In genomic region chr11:111737180-111737876, GRCh38 we compare ENCODE assay signal across 13 cellular contexts. TPM values are rescaled to one million over a fixed set of nuclear protein-coding genes. Genes with fewer than 3 reads are reported as not detected.
DNase-seq lines count a peak whose midpoint lies in the region; ATAC-seq, FAIRE-seq and TF ChIP-seq lines count a peak whose summit lies in the region.
"Had no signal": no experiment of that assay in that cellular context is flagged by ENCODE, and none has a peak within 500 bp of the region (broad histone marks: within the 10 kb centered on the region; RNA-seq: fewer than 3 reads in every experiment).

No MANE protein-coding gene starts in this region.

- H3K79me2 ChIP-seq in keratinocyte (ENCODE audit: control insufficient read depth, insufficient read depth, low read length) = no peaks in the 10 kb centered on the region

- TF ChIP-seq CTCF in keratinocyte (optimal IDR thresholded peaks at IDR 0.05 in 1 of 3, IDR thresholded peaks at IDR 0.05 in 1 of 3, conservative IDR thresholded peaks at IDR 0.05 in 1 of 3; ENCODE audit: extremely low read depth in 1 of 3, insufficient read depth in 2 of 3, low read length in 3 of 3) (no peak), prostate gland (IDR thresholded peaks at IDR 0.05) (no peak)

- dilution Hi-C loops in keratinocyte (cut with MboI; ENCODE audit: extremely low pct_ligation_motif_present, low sequenced_read_pairs) = no loop called here

- H3K9me3 ChIP-seq in keratinocyte (ENCODE audit: control insufficient read depth, low read depth, low read length) = no peaks in the 10 kb centered on the region
- no peaks in the 10 kb centered on the region for H3K9me3 ChIP-seq in prostate gland
- no peaks in the 10 kb centered on the region for H3K9me3 ChIP-seq in aorta (ENCODE audit: control insufficient read depth, low read length)
- H3K9me3 ChIP-seq in SJCRH30 (replicated peaks) = no peaks in the 10 kb centered on the region

- no peaks in the 10 kb centered on the region for H4K20me1 ChIP-seq in keratinocyte (ENCODE audit: control insufficient read depth, extremely low read depth, insufficient read depth, low read length)

- intact Hi-C loops in prostate gland (cut with DNase I) = no loop called here
- intact Hi-C loops in aorta (cut with DNase I) = loop anchor here in 1 of 2 donors (5.0 kb wide), 1 partner anchor 40 kb away; no protein-coding TSS in a partner anchor

- H3K4me3 Mint-ChIP-seq in stimulated activated naive CD8-positive, alpha-beta T cell treated with anti-CD3 and anti-CD28 coated beads, Interleukin-15, amount 100 ng/mL, for 72 hours = no peak overlapping the region
- H3K4me3 Mint-ChIP-seq: activated CD4-positive, alpha-beta memory T cell treated with anti-CD3 and anti-CD28 coated beads for 36 hours; activated naive CD8-positive, alpha-beta T cell treated with anti-CD3 and anti-CD28 coated beads, Interleukin-2, amount 10 ng/mL, durations not matched to agents 7 days and 5 days; stimulated activated naive CD8-positive, alpha-beta T cell treated with anti-CD3 and anti-CD28 coated beads, Interleukin-15, Interleukin-2, amounts not matched to agents 100 ng/mL and 50 ng/mL, for 24 hours had no signal

- H3K27ac Mint-ChIP-seq in stimulated activated naive CD8-positive, alpha-beta T cell treated with anti-CD3 and anti-CD28 coated beads, Interleukin-15, amount 100 ng/mL, for 72 hours = peak overlapping the region; percentile 15 to 69
- H3K27ac Mint-ChIP-seq: activated CD4-positive, alpha-beta memory T cell treated with anti-CD3 and anti-CD28 coated beads for 36 hours; activated naive CD8-positive, alpha-beta T cell treated with anti-CD3 and anti-CD28 coated beads, Interleukin-2, amount 10 ng/mL, durations not matched to agents 7 days and 5 days; stimulated activated naive CD8-positive, alpha-beta T cell treated with anti-CD3 and anti-CD28 coated beads, Interleukin-15, Interleukin-2, amounts not matched to agents 100 ng/mL and 50 ng/mL, for 24 hours had no signal

- TF ChIP-seq POLR2A in prostate gland (IDR thresholded peaks at IDR 0.05) = no peak

- H3K36me3 ChIP-seq in keratinocyte (ENCODE audit: control insufficient read depth in 2 of 2, extremely low read depth in 1 of 2, insufficient read depth in 2 of 2, low read length in 2 of 2) = peaks cover 7 to 10% of the 10 kb centered on the region in 2 experiments
- H3K36me3 ChIP-seq in prostate gland = no peaks in the 10 kb centered on the region
- H3K36me3 ChIP-seq in aorta (ENCODE audit: control insufficient read depth in 1 of 2, insufficient read depth in 2 of 2, low read length in 1 of 2) = peaks cover 0 to 1% of the 10 kb centered on the region in 2 donors
- no peaks in the 10 kb centered on the region for H3K36me3 ChIP-seq in SJCRH30

- no peak overlapping the region for H3K4me3 ChIP-seq in keratinocyte (ENCODE audit: control insufficient read depth in 2 of 3, extremely low read depth in 1 of 3, insufficient read depth in 2 of 3, low read depth in 1 of 3, low read length in 3 of 3)
- H3K4me3 ChIP-seq in prostate gland = no peak overlapping the region
- H3K4me3 ChIP-seq in aorta (ENCODE audit: low read length in 2 of 2) = no peak overlapping the region
- H3K4me3 ChIP-seq in SJCRH30 = no peak overlapping the region

- H3K9me1 ChIP-seq in keratinocyte (ENCODE audit: control insufficient read depth, extremely low read depth, insufficient read depth, low read length) = peaks cover 6% of the 10 kb centered on the region

- no peak overlapping the region for H2AFZ ChIP-seq in keratinocyte (ENCODE audit: control insufficient read depth, low read length)

- 81% methylated on average over 12 of the region's 12 CpGs for whole genome bisulfite sequencing in prostate gland
- WGBS in aorta, 2 donors = 57 to 58% methylated on average over 12 of the region's 12 CpGs

- H3K27me3 Mint-ChIP-seq in stimulated activated naive CD8-positive, alpha-beta T cell treated with anti-CD3 and anti-CD28 coated beads, Interleukin-15, amount 100 ng/mL, for 72 hours = no peaks in the 10 kb centered on the region
- H3K27me3 Mint-ChIP-seq: activated CD4-positive, alpha-beta memory T cell treated with anti-CD3 and anti-CD28 coated beads for 36 hours; activated naive CD8-positive, alpha-beta T cell treated with anti-CD3 and anti-CD28 coated beads, Interleukin-2, amount 10 ng/mL, durations not matched to agents 7 days and 5 days; stimulated activated naive CD8-positive, alpha-beta T cell treated with anti-CD3 and anti-CD28 coated beads, Interleukin-15, Interleukin-2, amounts not matched to agents 100 ng/mL and 50 ng/mL, for 24 hours had no signal

- no peak overlapping the region for H3K9ac ChIP-seq in keratinocyte (ENCODE audit: control insufficient read depth, extremely low read depth, insufficient read depth, low read length)

- H3K4me1 ChIP-seq in keratinocyte (ENCODE audit: control insufficient read depth, extremely low read depth, insufficient read depth, low read length) = peaks cover 41% of the 10 kb centered on the region
- peaks cover 3% of the 10 kb centered on the region for H3K4me1 ChIP-seq in prostate gland (replicated peaks)
- peaks cover 0 to 3% of the 10 kb centered on the region in 2 donors for H3K4me1 ChIP-seq in aorta (ENCODE audit: control insufficient read depth in 1 of 2, insufficient read depth in 2 of 2, low read length in 2 of 2)
- H3K4me1 ChIP-seq in SJCRH30 = peaks cover 19% of the 10 kb centered on the region

- no peak for DNase-seq in stimulated activated naive CD8-positive, alpha-beta T cell treated with anti-CD3 and anti-CD28 coated beads, Interleukin-15, amount 100 ng/mL, for 72 hours
- no peak for DNase-seq in stimulated activated naive CD8-positive, alpha-beta T cell treated with anti-CD3 and anti-CD28 coated beads, Interleukin-15, Interleukin-2, amounts not matched to agents 100 U/mL and 50 U/mL, for 24 hours
- no peak for DNase-seq in keratinocyte (ENCODE audit: low read depth, low spot score)
- no peak for DNase-seq in prostate gland (ENCODE audit: low spot score)
- no peak for DNase-seq in aorta
- DNase-seq in OCI-M1 (lab: John Stamatoyannopoulos, UW) = no peak
- DNase-seq in SJCRH30 = no peak
- DNase-seq in NCI-H2227 (lab: John Stamatoyannopoulos, UW; ENCODE audit: unreplicated experiment) = no peak
- DNase-seq: activated CD4-positive, alpha-beta memory T cell treated with anti-CD3 and anti-CD28 coated beads for 36 hours; activated naive CD8-positive, alpha-beta T cell treated with anti-CD3 and anti-CD28 coated beads, Interleukin-2, amount 10 ng/mL, durations not matched to agents 7 days and 5 days; NCI-H2171 treated with DMSO at 0.1 percent for 48 hours had no signal

- no peak overlapping the region for H3K4me2 ChIP-seq in keratinocyte (ENCODE audit: control insufficient read depth, extremely low read depth, insufficient read depth, low read depth, low read length)

- no peak for ATAC-seq in stimulated activated naive CD8-positive, alpha-beta T cell treated with anti-CD3 and anti-CD28 coated beads, Interleukin-15, amount 100 ng/mL, for 72 hours
- ATAC-seq in stimulated activated naive CD8-positive, alpha-beta T cell treated with anti-CD3 and anti-CD28 coated beads, Interleukin-15, Interleukin-2, amounts not matched to agents 100 U/mL and 50 U/mL, for 24 hours = no peak
- no peak for ATAC-seq in aorta (ENCODE audit: low FRiP score)

- no peaks in the 10 kb centered on the region for H3K9me3 Mint-ChIP-seq in stimulated activated naive CD8-positive, alpha-beta T cell treated with anti-CD3 and anti-CD28 coated beads, Interleukin-15, amount 100 ng/mL, for 72 hours
- H3K9me3 Mint-ChIP-seq: activated CD4-positive, alpha-beta memory T cell treated with anti-CD3 and anti-CD28 coated beads for 36 hours; activated naive CD8-positive, alpha-beta T cell treated with anti-CD3 and anti-CD28 coated beads, Interleukin-2, amount 10 ng/mL, durations not matched to agents 7 days and 5 days; stimulated activated naive CD8-positive, alpha-beta T cell treated with anti-CD3 and anti-CD28 coated beads, Interleukin-15, Interleukin-2, amounts not matched to agents 100 ng/mL and 50 ng/mL, for 24 hours had no signal

- H3K27ac ChIP-seq in keratinocyte (ENCODE audit: control insufficient read depth, insufficient read depth, low read length) (peak overlapping the region; percentile 100), prostate gland (peak overlapping the region; percentile 82 to 83), aorta (ENCODE audit: low read depth in 1 of 2, low read length in 2 of 2) (peak overlapping the region; percentile 16 to 83), SJCRH30 (no peak overlapping the region)

- H3K4me1 Mint-ChIP-seq in stimulated activated naive CD8-positive, alpha-beta T cell treated with anti-CD3 and anti-CD28 coated beads, Interleukin-15, amount 100 ng/mL, for 72 hours = peaks cover 16% of the 10 kb centered on the region

- no peak for FAIRE-seq in keratinocyte (lab: Jason Lieb, UNC)
- FAIRE-seq: G401.6 had no signal

- H3K27me3 ChIP-seq in keratinocyte (ENCODE audit: control insufficient read depth, extremely low read depth, insufficient read depth, low read length) (no peaks in the 10 kb centered on the region), prostate gland (replicated peaks; ENCODE audit: insufficient read depth) (no peaks in the 10 kb centered on the region), aorta (ENCODE audit: control insufficient read depth in 1 of 2, insufficient read depth in 2 of 2, low read length in 1 of 2) (no peaks in the 10 kb centered on the region), SJCRH30 (no peaks in the 10 kb centered on the region)

RNA-seq across cellular contexts. Expression of gene PPP2R1B, which starts 28.9 kb away (rescaled TPM):
- polyA plus RNA-seq in keratinocyte (22.3 to 35.1 TPM (median 33.6 TPM) in 3 replicates), aorta (1 to 10 TPM; 3.5 to 7.4 TPM)
- polyA plus RNA-seq in keratinocyte (2011; ENCODE audit: low read depth) = 15.3 TPM
- polyA plus RNA-seq in keratinocyte (2011; cell fraction: cytosol; rRNA removed) = 19.2 and 33.8 TPM in 2 replicates
- 25.6 and 32.7 TPM in 2 replicates for polyA plus RNA-seq in keratinocyte (2011; cell fraction: nucleus; rRNA removed)
- 12.1 and 25.1 TPM in 2 replicates for polyA plus RNA-seq in keratinocyte (2012; ENCODE audit: low replicate concordance)
- 26.6 to 60.6 TPM (median 45.5 TPM) in 3 replicates for polyA minus RNA-seq in keratinocyte
- 25.9 TPM for polyA minus RNA-seq in keratinocyte (2011; cell fraction: cytosol; rRNA and poly(A)+ RNA removed)
- polyA minus RNA-seq in keratinocyte (2011; cell fraction: nucleus; rRNA and poly(A)+ RNA removed) = 21.6 and 40.2 TPM in 2 replicates
- total RNA-seq in prostate gland (10 to 100 TPM; 15.4 to 41.4 TPM), aorta (10 to 100 TPM; 21.9 to 27.2 TPM)
- 29.8 and 35.4 TPM in 2 replicates for total RNA-seq in SJCRH30 (2014; rRNA removed; shearing (Covaris generic))
